21 cellular contexts compared by ENCODE assay signal in genomic region chr13:113021391-113021790, GRCh38. TPM values are rescaled to one million over a fixed set of nuclear protein-coding genes. Genes with fewer than 3 reads are reported as not detected.
"Had no signal": no experiment of that assay in that cellular context is flagged by ENCODE, and none has a peak within 500 bp of the region (broad histone marks: within the 10 kb centered on the region; RNA-seq: fewer than 3 reads in every experiment).

No MANE protein-coding gene starts in this region.

- H3K4me3 ChIP-seq: K562, SJCRH30 had no signal

- H3K4me2 ChIP-seq: KMS-11 had no signal

- H3K9me3 ChIP-seq: SJCRH30 had no signal

- H3K27me3 ChIP-seq: SJCRH30 had no signal

- H3K27ac ChIP-seq: KMS-11, RWPE1, SJCRH30 had no signal

- FAIRE-seq: K562 had no signal

- DNase-seq: Kasumi-1, MM.1S, NCI-H1092 treated with DMSO at 0.1 percent for 48 hours, NCI-H1436, NCI-H187, NCI-H2029, NCI-H2081 treated with DMSO at 0.1 percent for 48 hours, NCI-H2171, NCI-H226, NCI-H446, NCI-H510A, NCI-H524 treated with DMSO at 0.1 percent for 48 hours, NCI-H69, NCI-H774, SHP77 treated with DMSO at 0.1 percent for 48 hours, SJCRH30 had no signal

- H3K4me1 ChIP-seq: SJCRH30 had no signal

- H3K36me3 ChIP-seq: SJCRH30 had no signal

- H3K9ac ChIP-seq: KMS-11 had no signal

- ATAC-seq: K562, Panc1 had no signal

RNA-seq across cellular contexts. Expression of gene MCF2L, which starts 52.4 kb away (rescaled TPM):
- total RNA-seq: M059J had no signal
